Comparison of ENCODE assay signal across 8 cellular contexts in genomic region chr5:56838409-56839039, GRCh38. TPM values are rescaled to one million over a fixed set of nuclear protein-coding genes. Genes with fewer than 3 reads are reported as not detected.
DNase-seq lines count a peak whose midpoint lies in the region; ATAC-seq and TF ChIP-seq lines count a peak whose summit lies in the region.

No MANE protein-coding gene starts in this region.

- ATAC-seq in HG03039 (IDR thresholded peaks at IDR 0.05; ENCODE audit: unreplicated experiment) (no peak), HG03565 (IDR thresholded peaks at IDR 0.05; ENCODE audit: unreplicated experiment) (no peak)

- H3K9me3 ChIP-seq in BE2C, result no peaks in the 10 kb centered on the region

- no peaks in the 10 kb centered on the region for H3K36me3 Mint-ChIP-seq in nephron (ENCODE audit: low read depth)

- H3K4me1 ChIP-seq in BE2C, result peaks cover 40% of the 10 kb centered on the region

- no peak for TF ChIP-seq POLR2A in erythroblast (IDR thresholded peaks at IDR 0.05; ENCODE audit: low read length)

- peak overlapping the region in 2 of 3 experiments; percentile 8 to 20 for H3K4me3 Mint-ChIP-seq in nephron

- in situ Hi-C loops in KBM-7 (cut with MboI; ENCODE audit: low pct_unique_long_range_greater_than_20kb, low sequenced_read_pairs), result loop anchor here (10.0 kb wide), 1 partner anchor 564 kb away; no protein-coding TSS in a partner anchor

- peaks cover 51% of the 10 kb centered on the region for H3K4me1 Mint-ChIP-seq in nephron

- TF ChIP-seq CTCF in BE2C (IDR thresholded peaks at IDR 0.05; ENCODE audit: low read depth, low read length) (peak; percentile 66), GM12874 (IDR thresholded peaks at IDR 0.05; ENCODE audit: insufficient read depth, low read depth, low read length) (peak; percentile 30; the same call in 1 of the 2 replicates), nephron (IDR thresholded peaks at IDR 0.05; ENCODE audit: unreplicated experiment in 3 of 3) (peak; percentile 50 to 72 (median 61))

- H3K4me3 ChIP-seq in BE2C (ENCODE audit: low read depth, low read length), result peak overlapping the region; percentile 13; the same call in 1 of the 2 replicates

- H3K9me3 Mint-ChIP-seq in nephron, result no peaks in the 10 kb centered on the region

- no peak for DNase-seq in BE2C
- peak; percentile 67 for DNase-seq in KBM-7
- peak; percentile 69 for DNase-seq in SW480 (ENCODE audit: low spot score)
- DNase-seq in erythroblast (lab: John Stamatoyannopoulos, UW), result peak; percentile 66 to 79

- no peaks in the 10 kb centered on the region for H3K27me3 ChIP-seq in BE2C

- peak overlapping the region; percentile 75 to 84 (median 81) for H3K27ac Mint-ChIP-seq in nephron

- no peaks in the 10 kb centered on the region for H3K27me3 Mint-ChIP-seq in nephron (ENCODE audit: low read depth)

- H3K36me3 ChIP-seq in BE2C, result no peaks in the 10 kb centered on the region; the same call in 1 of the 2 replicates

RNA-seq across cellular contexts. Expression of gene MAP3K1, which starts 23.2 kb away (rescaled TPM):
- polyA plus RNA-seq in BE2C (2012; ENCODE audit: insufficient read depth, insufficient read length, low read depth), result 35.5 TPM
